In genomic region chr2:39730685-39731302, GRCh38 we compare ENCODE assay signal across 9 cellular contexts. TPM values are rescaled to one million over a fixed set of nuclear protein-coding genes. Genes with fewer than 3 reads are reported as not detected.
A peak's percentile ranks its signal among the peaks of the same experiment; 100 is the strongest.
DNase-seq lines count a peak whose midpoint lies in the region; ATAC-seq and TF ChIP-seq lines count a peak whose summit lies in the region.
"Had no signal": no experiment of that assay in that cellular context is flagged by ENCODE, and none has a peak within 500 bp of the region (broad histone marks: within the 10 kb centered on the region; RNA-seq: fewer than 3 reads in every experiment).

No MANE protein-coding gene starts in this region.

- no peak for DNase-seq in natural killer cell
- no peak for DNase-seq in natural killer cell treated with Interleukin-12 subunit alpha and Interleukin-12 subunit beta and Interleukin-15 and Interleukin-18, amount 100 ng/mL, for 72 hours (ENCODE audit: low spot score)
- peak; percentile 66 for DNase-seq in PC-3
- peak; percentile 47 for DNase-seq in fibroblast of villous mesenchyme (ENCODE audit: low read depth)
- DNase-seq in stimulated activated naive B cell treated with anti-CD40 and anti-IgM and Interleukin-4, amounts not matched to agents 10 μg/mL and 1 μg/mL and 100 μg/mL, for 72 hours: no peak
- no peak for DNase-seq in esophagus squamous epithelium (lab: John Stamatoyannopoulos, UW)

- TF ChIP-seq CTCF in natural killer cell (IDR thresholded peaks at IDR 0.05): peak; percentile 14
- TF ChIP-seq CTCF in PC-3 (conservative IDR thresholded peaks at IDR 0.05; ENCODE audit: low read depth, low read length): peak; percentile 85
- peak; percentile 73 for TF ChIP-seq CTCF in fibroblast of villous mesenchyme (IDR thresholded peaks at IDR 0.05; ENCODE audit: insufficient read depth, low read depth, low read length)
- TF ChIP-seq CTCF in esophagus squamous epithelium (IDR thresholded peaks at IDR 0.05): peak in 3 of 6 experiments; percentile 20 to 59 (median 24)

- H3K4me1 Mint-ChIP-seq in natural killer cell: peaks cover 10 to 13% of the 10 kb centered on the region in 2 donors
- H3K4me1 Mint-ChIP-seq in natural killer cell treated with Interleukin-12 subunit alpha and Interleukin-12 subunit beta and Interleukin-15 and Interleukin-18, amount 100 ng/mL, for 72 hours (ENCODE audit: low read depth in 2 of 2): peaks cover 6 to 16% of the 10 kb centered on the region in 2 donors
- peaks cover 13 to 22% of the 10 kb centered on the region in 2 donors for H3K4me1 Mint-ChIP-seq in stimulated activated naive B cell treated with anti-CD40 and anti-IgM and Interleukin-4, amounts not matched to agents 10 μg/mL and 1 μg/mL and 100 μg/mL, for 72 hours

- H2AFZ ChIP-seq in PC-3 (ENCODE audit: low read length): no peak overlapping the region

- no peaks in the 10 kb centered on the region for H4K20me1 ChIP-seq in PC-3 (ENCODE audit: low read length)

- peaks cover 6% of the 10 kb centered on the region for H3K36me3 ChIP-seq in PC-3 (ENCODE audit: low read depth, low read length)
- peaks cover 0 to 44% (median 0%) of the 10 kb centered on the region in 3 donors for H3K36me3 ChIP-seq in esophagus squamous epithelium

- 80 to 90% methylated on average over 2 of the region's 2 CpGs for WGBS in esophagus squamous epithelium, 2 donors

- no peak overlapping the region for H3K27ac Mint-ChIP-seq in natural killer cell
- no peak overlapping the region for H3K27ac Mint-ChIP-seq in natural killer cell treated with Interleukin-12 subunit alpha and Interleukin-12 subunit beta and Interleukin-15 and Interleukin-18, amount 100 ng/mL, for 72 hours
- peak overlapping the region; percentile 72 for H3K27ac Mint-ChIP-seq in stimulated activated naive B cell treated with anti-CD40 and anti-IgM and Interleukin-4, amounts not matched to agents 10 μg/mL and 1 μg/mL and 100 μg/mL, for 72 hours

- H3F3A ChIP-seq in PC-3 (ENCODE audit: low read length, unreplicated experiment): no peaks in the 10 kb centered on the region

- no peaks in the 10 kb centered on the region for H3K9me3 ChIP-seq in PC-3 (ENCODE audit: low read length)
- H3K9me3 ChIP-seq in esophagus squamous epithelium: no peaks in the 10 kb centered on the region
- H3K9me3 ChIP-seq: HAP-1 had no signal

- no peak overlapping the region for H3K4me2 ChIP-seq in PC-3 (ENCODE audit: low read length)

- no peak overlapping the region for H3K4me3 ChIP-seq in PC-3 (ENCODE audit: low read length)
- H3K4me3 ChIP-seq in fibroblast of villous mesenchyme (ENCODE audit: low read depth, low read length): no peak overlapping the region
- H3K4me3 ChIP-seq in esophagus squamous epithelium: no peak overlapping the region
- H3K4me3 ChIP-seq: HAP-1 had no signal

- no TSS peak for BruUV-seq in PC-3 (replicated peaks; lab: Mats Ljungman, UMichigan)

- H3K9me3 Mint-ChIP-seq in natural killer cell: no peaks in the 10 kb centered on the region
- H3K9me3 Mint-ChIP-seq in natural killer cell treated with Interleukin-12 subunit alpha and Interleukin-12 subunit beta and Interleukin-15 and Interleukin-18, amount 100 ng/mL, for 72 hours: no peaks in the 10 kb centered on the region
- peaks cover 0 to 1% of the 10 kb centered on the region in 2 donors for H3K9me3 Mint-ChIP-seq in stimulated activated naive B cell treated with anti-CD40 and anti-IgM and Interleukin-4, amounts not matched to agents 10 μg/mL and 1 μg/mL and 100 μg/mL, for 72 hours

- H3K4me3 Mint-ChIP-seq in natural killer cell: no peak overlapping the region
- H3K4me3 Mint-ChIP-seq in natural killer cell treated with Interleukin-12 subunit alpha and Interleukin-12 subunit beta and Interleukin-15 and Interleukin-18, amount 100 ng/mL, for 72 hours: no peak overlapping the region
- no peak overlapping the region for H3K4me3 Mint-ChIP-seq in stimulated activated naive B cell treated with anti-CD40 and anti-IgM and Interleukin-4, amounts not matched to agents 10 μg/mL and 1 μg/mL and 100 μg/mL, for 72 hours

- no peaks in the 10 kb centered on the region for H3K79me2 ChIP-seq in PC-3 (ENCODE audit: low read length)

- H3K9ac ChIP-seq in PC-3 (ENCODE audit: low read length): no peak overlapping the region

- no peaks in the 10 kb centered on the region for H3K36me3 Mint-ChIP-seq in natural killer cell
- H3K36me3 Mint-ChIP-seq in natural killer cell treated with Interleukin-12 subunit alpha and Interleukin-12 subunit beta and Interleukin-15 and Interleukin-18, amount 100 ng/mL, for 72 hours: peaks cover 18% of the 10 kb centered on the region
- H3K36me3 Mint-ChIP-seq in stimulated activated naive B cell treated with anti-CD40 and anti-IgM and Interleukin-4, amounts not matched to agents 10 μg/mL and 1 μg/mL and 100 μg/mL, for 72 hours: peaks cover 16 to 34% of the 10 kb centered on the region in 2 donors

- no peaks in the 10 kb centered on the region for H3K27me3 ChIP-seq in PC-3 (ENCODE audit: low read length)
- H3K27me3 ChIP-seq in esophagus squamous epithelium: no peaks in the 10 kb centered on the region

- POLR2A ChIA-PET in PC-3 (lab: Charles Lee; ENCODE audit: unreplicated experiment): no interaction called here

- no peaks in the 10 kb centered on the region for H3K9me2 ChIP-seq in PC-3 (replicated peaks; ENCODE audit: low read length)

- TF ChIP-seq POLR2A in GM18505 (IDR thresholded peaks at IDR 0.05; ENCODE audit: borderline replicate concordance, extremely low read depth, insufficient read depth, insufficient read length) (no peak), esophagus squamous epithelium (IDR thresholded peaks at IDR 0.05) (no peak)

- H3K27ac ChIP-seq in PC-3 (ENCODE audit: low read length): no peak overlapping the region
- no peak overlapping the region for H3K27ac ChIP-seq in esophagus squamous epithelium

- peak in 1 of 3 donors; percentile 45 for ATAC-seq in natural killer cell
- ATAC-seq in natural killer cell treated with Interleukin-12 subunit alpha and Interleukin-12 subunit beta and Interleukin-15 and Interleukin-18, amount 100 ng/mL, for 72 hours: no peak
- ATAC-seq in HG03095 (IDR thresholded peaks at IDR 0.05; ENCODE audit: unreplicated experiment): peak; percentile 49
- peak; percentile 74 for ATAC-seq in PC-3
- ATAC-seq in stimulated activated naive B cell treated with anti-CD40 and anti-IgM and Interleukin-4, amounts not matched to agents 10 μg/mL and 1 μg/mL and 100 μg/mL, for 72 hours (replicated peaks): peak; percentile 73 to 76
- ATAC-seq in GM18505 (IDR thresholded peaks at IDR 0.05; ENCODE audit: unreplicated experiment): no peak

- CTCF ChIA-PET in PC-3 (lab: Charles Lee): interaction anchor here (0.6 to 1.6 kb wide), 5 partner anchors 10 to 236 kb away, joined by 3 to 10 read pairs (median 4); no protein-coding TSS in a partner anchor

- intact Hi-C loops in natural killer cell (cut with micrococcal nuclease): no loop called here
- intact Hi-C loops in PC-3 (cut with micrococcal nuclease): loop anchor here (1.0 kb wide), 2 partner anchors 33 to 137 kb away; no protein-coding TSS in a partner anchor
- intact Hi-C loops in esophagus squamous epithelium (cut with DNase I): no loop called here

- peaks cover 4% of the 10 kb centered on the region for H3K4me1 ChIP-seq in PC-3 (ENCODE audit: insufficient read depth, low read length)
- no peaks in the 10 kb centered on the region for H3K4me1 ChIP-seq in esophagus squamous epithelium
- H3K4me1 ChIP-seq: HAP-1 had no signal

- H3K27me3 Mint-ChIP-seq in natural killer cell (ENCODE audit: low read depth in 2 of 2): no peaks in the 10 kb centered on the region
- peaks cover 0 to 4% of the 10 kb centered on the region in 2 donors for H3K27me3 Mint-ChIP-seq in natural killer cell treated with Interleukin-12 subunit alpha and Interleukin-12 subunit beta and Interleukin-15 and Interleukin-18, amount 100 ng/mL, for 72 hours
- no peaks in the 10 kb centered on the region for H3K27me3 Mint-ChIP-seq in stimulated activated naive B cell treated with anti-CD40 and anti-IgM and Interleukin-4, amounts not matched to agents 10 μg/mL and 1 μg/mL and 100 μg/mL, for 72 hours

RNA-seq across cellular contexts. Expression of gene THUMPD2, which starts 48.3 kb away (rescaled TPM):
- total RNA-seq in natural killer cell: 10 to 100 TPM; 12.7 to 17.8 (median 13.4) TPM
- 10 to 100 TPM in 1 of 2 donors, 1 to 10 TPM in 1; 9.9 to 26.1 TPM for total RNA-seq in natural killer cell treated with Interleukin-12 subunit alpha and Interleukin-12 subunit beta and Interleukin-15 and Interleukin-18, amount 100 ng/mL, for 72 hours
- 10.2 and 11.9 TPM in 2 replicates for total RNA-seq in PC-3 (2014; rRNA removed)
- total RNA-seq in fibroblast of villous mesenchyme: 8.1 and 10.8 TPM in 2 replicates
- total RNA-seq in esophagus squamous epithelium: 10 to 100 TPM in 3 of 4 donors, 1 to 10 TPM in 1; 5.2 to 16.4 (median 12.2) TPM

Comparison
In these comparisons a context has a peak if more than half of its experiments do, and no peak if none do; other contexts are left out.
1. ATAC-seq: peak in HG03095 (single experiment), PC-3 (single experiment) and stimulated activated naive B cell treated with anti-CD40 and anti-IgM and Interleukin-4, amounts not matched to agents 10 μg/mL and 1 μg/mL and 100 μg/mL, for 72 hours (2 of 2); none in natural killer cell treated with Interleukin-12 subunit alpha and Interleukin-12 subunit beta and Interleukin-15 and Interleukin-18, amount 100 ng/mL, for 72 hours (0 of 2) and GM18505 (single experiment).
2. DNase-seq: peak in PC-3 (single experiment) and fibroblast of villous mesenchyme (single experiment); none in natural killer cell (single experiment), natural killer cell treated with Interleukin-12 subunit alpha and Interleukin-12 subunit beta and Interleukin-15 and Interleukin-18, amount 100 ng/mL, for 72 hours (single experiment), stimulated activated naive B cell treated with anti-CD40 and anti-IgM and Interleukin-4, amounts not matched to agents 10 μg/mL and 1 μg/mL and 100 μg/mL, for 72 hours (single experiment) and esophagus squamous epithelium (single experiment).